In genomic region chr2:143525536-143525935, GRCh38 we compare ENCODE assay signal across 1 cellular context.
TF ChIP-seq lines count a peak whose summit lies in the region.

No MANE protein-coding gene starts in this region.

TF ChIP-seq in SK-N-SH, 30 proteins besides CTCF, POLR2A, EP300 and RAD21 (continued from another document):
- TF ChIP-seq PBX3 (IDR thresholded peaks at IDR 0.05) (no peak), RFX5 (IDR thresholded peaks at IDR 0.05; ENCODE audit: low read length) (no peak)
